Comparison of ENCODE assay signal across 11 cellular contexts in genomic region chr12:54231236-54231635, GRCh38.
"Had no signal": no experiment of that assay in that cellular context is flagged by ENCODE, and none has a peak within 500 bp of the region (broad histone marks: within the 10 kb centered on the region; RNA-seq: fewer than 3 reads in every experiment).

No MANE protein-coding gene starts in this region.

- H3K27ac Mint-ChIP-seq: activated naive CD4-positive, alpha-beta T cell treated with anti-CD3 and anti-CD28 coated beads, Interleukin-2, amount 50 U/mL, for 72 hours; neural progenitor cell; T-cell had no signal

- H3K36me3 ChIP-seq: brain microvascular endothelial cell, neural progenitor cell had no signal

- H3K9me3 ChIP-seq: tibial nerve had no signal

- H2AFZ ChIP-seq: neural progenitor cell, parathyroid adenoma had no signal

- H3K4me2 ChIP-seq: neural progenitor cell had no signal

- DNase-seq: activated CD4-positive, alpha-beta T cell treated with anti-CD3 and anti-CD28 coated beads, Interleukin-2, amount 50 U/mL, for 1 hour; activated CD4-positive, CD25-positive, alpha-beta regulatory T cell; amygdala; brain microvascular endothelial cell; foreskin melanocyte; islet precursor cell; T-cell had no signal

- H3K36me3 Mint-ChIP-seq: activated naive CD4-positive, alpha-beta T cell treated with anti-CD3 and anti-CD28 coated beads, Interleukin-2, amount 50 U/mL, for 72 hours had no signal

- H3K27me3 Mint-ChIP-seq: T-cell had no signal

- H3K4me3 Mint-ChIP-seq: neural progenitor cell, T-cell had no signal

- H3K27me3 ChIP-seq: brain microvascular endothelial cell, neural progenitor cell, tibial nerve had no signal

- H3K27ac ChIP-seq: brain microvascular endothelial cell, parathyroid adenoma had no signal

- H3K9ac ChIP-seq: neural progenitor cell, parathyroid adenoma had no signal

- H3K4me1 ChIP-seq: neural progenitor cell, parathyroid adenoma had no signal

- H3K4me3 ChIP-seq: neural progenitor cell, tibial nerve had no signal

- H3K9me3 Mint-ChIP-seq: activated naive CD4-positive, alpha-beta T cell treated with anti-CD3 and anti-CD28 coated beads, Interleukin-2, amount 50 U/mL, for 72 hours; neural progenitor cell; T-cell had no signal

- ATAC-seq: activated naive CD4-positive, alpha-beta T cell treated with anti-CD3 and anti-CD28 coated beads, Interleukin-2, amount 50 U/mL, for 72 hours; T-cell had no signal
